In the genomic region with DNA sequence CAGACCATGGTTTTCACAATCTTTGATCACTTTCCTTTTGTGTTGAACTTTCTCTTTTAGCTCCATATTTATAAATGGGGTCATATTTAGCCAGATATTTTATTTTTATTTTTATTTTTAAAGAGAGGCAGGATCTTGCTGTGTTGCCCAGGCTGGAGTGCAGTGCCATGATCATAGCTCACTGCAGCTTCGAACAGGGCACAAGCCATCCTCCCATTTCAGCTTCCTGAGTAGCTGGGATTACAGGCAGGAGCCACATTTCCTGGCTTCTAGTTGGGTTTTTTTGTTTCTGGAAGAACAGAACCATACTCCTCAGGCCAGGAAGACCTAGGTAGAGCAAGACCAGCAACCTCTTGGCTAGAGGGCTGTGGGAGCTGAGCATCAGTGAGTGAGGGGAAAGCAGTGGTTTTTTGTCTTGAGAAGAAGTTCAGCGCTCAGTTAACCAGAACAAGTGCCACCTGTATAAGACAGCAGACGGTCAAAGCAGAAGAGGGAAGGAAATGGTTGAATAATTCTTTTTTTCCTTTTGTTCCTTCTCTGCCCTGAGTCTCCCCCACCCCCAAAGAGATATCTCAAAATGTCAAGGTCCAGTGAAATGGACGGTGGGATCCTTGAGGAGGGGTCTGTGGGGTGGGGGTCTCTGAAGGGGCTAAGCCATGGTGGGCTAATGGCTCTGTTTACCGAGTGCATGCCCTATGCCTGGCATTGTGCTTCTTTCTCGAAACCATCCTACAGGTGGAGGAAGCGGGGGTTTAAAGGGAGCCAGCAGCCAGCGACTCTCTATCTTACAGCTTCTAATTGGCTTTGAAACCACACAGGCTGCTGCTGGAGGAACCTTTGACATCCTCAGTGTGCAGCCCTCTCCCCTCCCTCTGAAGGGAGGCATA, we compare ENCODE assay signal across 10 cellular contexts.
DNase-seq lines count a peak whose midpoint lies in the region; ATAC-seq and TF ChIP-seq lines count a peak whose summit lies in the region.
"Had no signal": no experiment of that assay in that cellular context is flagged by ENCODE, and none has a peak within 500 bp of the region (broad histone marks: within the 10 kb centered on the region; RNA-seq: fewer than 3 reads in every experiment).

No MANE protein-coding gene starts in this region.

- peak; percentile 34 for DNase-seq in DMS79 treated with DMSO at 0.1 percent for 48 hours (lab: John Stamatoyannopoulos, UW)
- no peak for DNase-seq in WTC11 (ENCODE audit: low spot score)
- DNase-seq in nephron progenitor cell, result no peak
- no peak for DNase-seq in NCI-H2171 (lab: John Stamatoyannopoulos, UW)
- DNase-seq in vagina (ENCODE audit: extremely low spot score in 2 of 2), result no peak
- DNase-seq: NCI-H2107 had no signal

- peaks cover 27% of the 10 kb centered on the region for H3K4me1 Mint-ChIP-seq in WTC11
- peaks cover 52% of the 10 kb centered on the region for H3K4me1 Mint-ChIP-seq in nephron progenitor cell

- CTCF ChIA-PET in WTC11 (lab: Charles Lee), result interaction anchor here (1.4 kb wide), 1 partner anchor 8 kb away, joined by 3 read pairs; no protein-coding TSS in a partner anchor

- H3K27me3 ChIP-seq in vagina, result no peaks in the 10 kb centered on the region
- H3K27me3 ChIP-seq: SJSA1 had no signal

- peak overlapping the region; percentile 12; the same call in 1 of the 2 replicates for H3K27ac Mint-ChIP-seq in WTC11
- H3K27ac Mint-ChIP-seq in nephron progenitor cell, result peak overlapping the region; percentile 87

- ATAC-seq in GM21367 (IDR thresholded peaks at IDR 0.05; ENCODE audit: unreplicated experiment) (peak; percentile 45), WTC11 (no peak), HG03097 (IDR thresholded peaks at IDR 0.05; ENCODE audit: low FRiP score, unreplicated experiment) (no peak), HG03457 (IDR thresholded peaks at IDR 0.05; ENCODE audit: unreplicated experiment) (no peak)

- H3K36me3 ChIP-seq in vagina, result no peaks in the 10 kb centered on the region
- H3K36me3 ChIP-seq: SJSA1 had no signal

- H3K4me3 Mint-ChIP-seq in WTC11 (no peak overlapping the region), nephron progenitor cell (no peak overlapping the region)

- intact Hi-C loops in vagina (cut with DNase I), result no loop called here

- H3K36me3 Mint-ChIP-seq in WTC11 (no peaks in the 10 kb centered on the region), nephron progenitor cell (ENCODE audit: low read depth) (no peaks in the 10 kb centered on the region)

- POLR2A ChIA-PET in WTC11 (lab: Charles Lee), result interaction anchor here (0.6 kb wide), 2 partner anchors 54 to 106 kb away, joined by 4 to 5 read pairs; no protein-coding TSS in a partner anchor

- H3K27ac ChIP-seq in vagina, result no peak overlapping the region
- H3K27ac ChIP-seq: SJSA1 had no signal

- H3K4me1 ChIP-seq in vagina, result no peaks in the 10 kb centered on the region

- H3K9me3 ChIP-seq in vagina, result no peaks in the 10 kb centered on the region
- H3K9me3 ChIP-seq: SJSA1 had no signal

- TF ChIP-seq CTCF in WTC11 (IDR thresholded peaks at IDR 0.05) (no peak), nephron progenitor cell (IDR thresholded peaks at IDR 0.05) (no peak), vagina (IDR thresholded peaks at IDR 0.05) (no peak)

- H3K9me3 Mint-ChIP-seq in WTC11, result no peaks in the 10 kb centered on the region
- H3K9me3 Mint-ChIP-seq in nephron progenitor cell, result no peaks in the 10 kb centered on the region

- no peak overlapping the region for H3K4me3 ChIP-seq in vagina
- H3K4me3 ChIP-seq: SJSA1 had no signal

- TF ChIP-seq POLR2A in vagina (IDR thresholded peaks at IDR 0.05), result no peak

- H3K27me3 Mint-ChIP-seq in WTC11 (ENCODE audit: low read depth) (no peaks in the 10 kb centered on the region), nephron progenitor cell (ENCODE audit: low read depth, poor library complexity) (peaks cover 2% of the 10 kb centered on the region)

TF ChIP-seq in WTC11, 78 proteins besides CTCF, POLR2A, EP300 and RAD21:
- no peak for TF ChIP-seq SMAD4 (CRISPR knock-in tag; IDR thresholded peaks at IDR 0.05)
- TF ChIP-seq ZNF121 (CRISPR knock-in tag; IDR thresholded peaks at IDR 0.05), result peak; percentile 85
